14 cellular contexts compared by ENCODE assay signal in the genomic region with DNA sequence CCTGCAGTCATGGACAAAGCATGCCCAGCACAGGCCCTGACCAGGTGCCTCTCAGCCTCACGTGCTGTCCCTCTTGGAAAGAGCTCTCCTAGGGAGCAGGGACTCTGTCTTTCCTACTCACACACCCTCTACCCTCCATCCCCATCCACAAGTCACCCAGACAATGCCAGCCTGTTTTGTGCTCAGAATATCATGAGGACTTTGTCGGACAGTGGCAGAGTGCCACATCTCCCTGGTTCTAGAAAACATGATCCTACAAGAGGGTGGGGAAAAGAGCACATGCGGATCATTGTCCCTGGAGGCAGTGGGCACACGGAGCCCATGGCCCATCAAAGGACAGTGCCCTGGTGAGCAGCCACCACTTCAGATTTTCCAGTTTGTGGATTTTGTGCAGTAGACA. TPM values are rescaled to one million over a fixed set of nuclear protein-coding genes. Genes with fewer than 3 reads are reported as not detected.
A peak's percentile ranks its signal among the peaks of the same experiment; 100 is the strongest.
DNase-seq lines count a peak whose midpoint lies in the region; FAIRE-seq and TF ChIP-seq lines count a peak whose summit lies in the region.
"Had no signal": no experiment of that assay in that cellular context is flagged by ENCODE, and none has a peak within 500 bp of the region (broad histone marks: within the 10 kb centered on the region; RNA-seq: fewer than 3 reads in every experiment).

No MANE protein-coding gene starts in this region.

- in situ Hi-C loops in ACHN (cut with HindIII; ENCODE audit: low pct_ligation_motif_present, low pct_unique_long_range_greater_than_20kb, low sequenced_read_pairs), result no loop called here

- DNase-seq in AG04450 (ENCODE audit: low read depth, low spot score), result no peak
- DNase-seq in globus pallidus (ENCODE audit: low spot score), result peak; percentile 94
- no peak for DNase-seq in neuronal stem cell (ENCODE audit: low spot score)
- no peak for DNase-seq in NCI-H2107 treated with DMSO at 0.1 percent for 48 hours (lab: John Stamatoyannopoulos, UW; ENCODE audit: unreplicated experiment)
- DNase-seq in NOMO-1 (lab: John Stamatoyannopoulos, UW; ENCODE audit: unreplicated experiment in 2 of 2), result no peak
- DNase-seq in ACHN, result no peak
- DNase-seq in RCC 7860 (ENCODE audit: low spot score), result no peak

- H3K4me1 ChIP-seq in Loucy (ENCODE audit: insufficient read depth, low read length, poor library complexity, severe bottlenecking), result peaks cover 2% of the 10 kb centered on the region
- peaks cover 0 to 4% of the 10 kb centered on the region in 2 donors for H3K4me1 ChIP-seq in neuronal stem cell (ENCODE audit: control insufficient read depth in 2 of 2, insufficient read depth in 1 of 2, low read depth in 1 of 2, low read length in 2 of 2)
- H3K4me1 ChIP-seq: ascending aorta had no signal

- peak overlapping the region; percentile 35 for H3K18ac ChIP-seq in neuronal stem cell (ENCODE audit: low read length)

- peak overlapping the region; percentile 91 for H3K4ac ChIP-seq in neuronal stem cell (ENCODE audit: low read length)

- no peak overlapping the region for H4K91ac ChIP-seq in neuronal stem cell (ENCODE audit: low read depth, low read length, poor library complexity)

- H3K36me3 ChIP-seq in Loucy (ENCODE audit: insufficient read depth, low read length), result no peaks in the 10 kb centered on the region
- no peaks in the 10 kb centered on the region for H3K36me3 ChIP-seq in neuronal stem cell (replicated peaks in 1 of 2; ENCODE audit: control insufficient read depth in 2 of 2, insufficient read depth in 2 of 2, low read length in 2 of 2)
- H3K36me3 ChIP-seq: ascending aorta had no signal

- H2BK15ac ChIP-seq in neuronal stem cell (ENCODE audit: low read length), result no peak overlapping the region

- H2BK12ac ChIP-seq in neuronal stem cell (ENCODE audit: low read length), result no peak overlapping the region

- H3K79me2 ChIP-seq in Loucy (ENCODE audit: insufficient read depth, low read length), result no peaks in the 10 kb centered on the region

- FAIRE-seq in RCC 7860 (lab: Jason Lieb, UNC), result no peak
- FAIRE-seq: A204.1, GM12878 had no signal

- peak overlapping the region; percentile 35 for H2BK5ac ChIP-seq in neuronal stem cell (ENCODE audit: low read length)

- H3K4me3 ChIP-seq in AG04450 (ENCODE audit: low read depth, low read length) (no peak overlapping the region), Loucy (ENCODE audit: low read length, poor library complexity, severe bottlenecking) (no peak overlapping the region), neuronal stem cell (ENCODE audit: low read length in 2 of 2) (no peak overlapping the region)
- H3K4me3 ChIP-seq: ascending aorta, GM12878 had no signal

- no CpG with 5 or more reads among the region's 4 CpGs for WGBS in neuronal stem cell (ENCODE audit: extremely low coverage in 2 of 2, insufficient read length in 2 of 2, insufficient replicate concordance in 1 of 2), 2 donors

- H3K4me2 ChIP-seq in Loucy (ENCODE audit: low read depth, low read length, poor library complexity, severe bottlenecking) (no peak overlapping the region), neuronal stem cell (ENCODE audit: insufficient read depth, low read length, poor library complexity, severe bottlenecking) (no peak overlapping the region)

- no peak for TF ChIP-seq CTCF in AG04450 (IDR thresholded peaks at IDR 0.05; ENCODE audit: low read depth, low read length)
- no peak for TF ChIP-seq CTCF in Loucy (conservative IDR thresholded peaks at IDR 0.05; ENCODE audit: low read length)

- H3K14ac ChIP-seq in neuronal stem cell (ENCODE audit: low read length), result no peak overlapping the region

- no peak overlapping the region for H2BK120ac ChIP-seq in neuronal stem cell (ENCODE audit: low read depth, low read length)

- no peak overlapping the region for H3K23ac ChIP-seq in neuronal stem cell (ENCODE audit: low read depth, low read length, poor library complexity)

- no peaks in the 10 kb centered on the region for H3K9me2 ChIP-seq in Loucy (replicated peaks; ENCODE audit: low read depth, low read length)

- CTCF ChIA-PET in AG04450 (lab: Charles Lee), result interaction anchor here (1.0 to 4.0 kb wide), 11 partner anchors 10 to 94 kb away, joined by 4 to 75 read pairs (median 6); no protein-coding TSS in a partner anchor

- H4K8ac ChIP-seq in neuronal stem cell (ENCODE audit: low read depth, low read length), result no peak overlapping the region

- peaks cover 45% of the 10 kb centered on the region for H3K27me3 ChIP-seq in AG04450 (ENCODE audit: control insufficient read depth, insufficient read depth, low read length)
- H3K27me3 ChIP-seq in Loucy (ENCODE audit: insufficient read depth, low read length, poor library complexity, severe bottlenecking), result peaks cover 15% of the 10 kb centered on the region
- H3K27me3 ChIP-seq in neuronal stem cell (ENCODE audit: control insufficient read depth in 3 of 3, insufficient read depth in 3 of 3, low read depth in 1 of 3, low read length in 3 of 3), result peaks cover 20 to 82% (median 43%) of the 10 kb centered on the region in 3 experiments
- H3K27me3 ChIP-seq: ascending aorta had no signal

- H3F3A ChIP-seq in Loucy (ENCODE audit: low read depth), result no peaks in the 10 kb centered on the region

- peak overlapping the region; percentile 78 for H2AK5ac ChIP-seq in neuronal stem cell (ENCODE audit: low read depth, low read length)

- H4K20me1 ChIP-seq in Loucy (ENCODE audit: insufficient read depth, low read length, poor library complexity, severe bottlenecking), result no peaks in the 10 kb centered on the region

- H2AFZ ChIP-seq in Loucy (ENCODE audit: low read length) (peak overlapping the region; percentile 50), neuronal stem cell (ENCODE audit: low read length) (no peak overlapping the region)

- no peaks in the 10 kb centered on the region; the same call in 1 of the 2 replicates for H3K9me3 ChIP-seq in AG04450 (ENCODE audit: control insufficient read depth, insufficient read depth, low read length)
- H3K9me3 ChIP-seq in Loucy (ENCODE audit: insufficient read depth, low read depth, low read length), result no peaks in the 10 kb centered on the region
- H3K9me3 ChIP-seq in neuronal stem cell (replicated peaks in 1 of 2; ENCODE audit: control insufficient read depth in 2 of 2, insufficient read depth in 1 of 2, low read depth in 1 of 2, low read length in 2 of 2), result no peaks in the 10 kb centered on the region
- H3K9me3 ChIP-seq: ascending aorta had no signal

- POLR2A ChIA-PET in AG04450 (lab: Yijun Ruan, JAX), result no interaction called here

- H3K9ac ChIP-seq in Loucy (ENCODE audit: low read depth, low read length, poor library complexity, severe bottlenecking), result no peak overlapping the region
- peak overlapping the region; percentile 30 for H3K9ac ChIP-seq in neuronal stem cell (ENCODE audit: low read depth, low read length, poor library complexity)

- no peaks in the 10 kb centered on the region for H3K79me1 ChIP-seq in neuronal stem cell (ENCODE audit: low read depth, low read length)

- H3K27ac ChIP-seq in AG04450 (ENCODE audit: low read depth, low read length) (peak overlapping the region; percentile 2), neuronal stem cell (replicated peaks; ENCODE audit: low read length) (no peak overlapping the region)
- H3K27ac ChIP-seq: ascending aorta had no signal

RNA-seq across cellular contexts. Expression of a gene that starts 3.7 kb away (rescaled TPM):
- not detected in 2 replicates for polyA plus RNA-seq in AG04450 (2011; rRNA removed)
- not detected in 2 replicates for polyA minus RNA-seq in AG04450 (2011; rRNA and poly(A)+ RNA removed)
- polyA plus RNA-seq in neuronal stem cell (2013, experiment 1 of 2), result 0.18 TPM
- 0.19 TPM for polyA plus RNA-seq in neuronal stem cell (2013, experiment 2 of 2)
- polyA plus RNA-seq: BJ, endothelial cell of umbilical vein, neural cell had no signal
